16 cellular contexts compared by ENCODE assay signal in genomic region chr13:29266261-29266660, GRCh38.
DNase-seq lines count a peak whose midpoint lies in the region; ATAC-seq and TF ChIP-seq lines count a peak whose summit lies in the region.
"Had no signal": no experiment of that assay in that cellular context is flagged by ENCODE, and none has a peak within 500 bp of the region (broad histone marks: within the 10 kb centered on the region; RNA-seq: fewer than 3 reads in every experiment).

No MANE protein-coding gene starts in this region.

- 57 to 68% (median 66%) methylated on average over 2 of the region's 2 CpGs for WGBS in stomach, 5 donors

- peak in 3 of 5 donors; percentile 1 to 4 (median 2) for DNase-seq in CD4-positive, alpha-beta memory T cell
- DNase-seq in GM13976 (ENCODE audit: low spot score) (no peak), foreskin keratinocyte (no peak), stomach (no peak), islet precursor cell (no peak), AG20443 (ENCODE audit: low spot score) (no peak)
- DNase-seq: CD8-positive, alpha-beta memory T cell; EL; NCI-H187; NCI-H2171; NCI-H446; NCI-H69; OCI-M1; SHP77 treated with DMSO at 0.1 percent for 48 hours had no signal

- no peak overlapping the region for H3K27ac Mint-ChIP-seq in CD4-positive, alpha-beta memory T cell
- H3K27ac Mint-ChIP-seq: T-helper 1 cell treated with Interleukin-12 subunit alpha and Interleukin-12 subunit beta and Interleukin-4 antibody, amounts not matched to agents 30 μg/mL and 1 μg/mL, for 36 hours had no signal

- TF ChIP-seq CTCF in GM13976 (IDR thresholded peaks at IDR 0.05; ENCODE audit: borderline replicate concordance, control extremely low read depth, extremely low read depth, insufficient read depth, missing control alignments) (peak; percentile 22), OCI-LY1 (IDR thresholded peaks at IDR 0.05; ENCODE audit: low read length) (peak; percentile 10; the same call in 1 of the 2 replicates), foreskin keratinocyte (conservative IDR thresholded peaks at IDR 0.05) (peak; percentile 3), stomach (IDR thresholded peaks at IDR 0.05) (no peak)

- peaks cover 0 to 1% (median 0%) of the 10 kb centered on the region in 4 donors for H3K4me1 Mint-ChIP-seq in CD4-positive, alpha-beta memory T cell
- H3K4me1 Mint-ChIP-seq: CD8-positive, alpha-beta memory T cell had no signal

- no peaks in the 10 kb centered on the region for H3K79me2 ChIP-seq in OCI-LY1 (ENCODE audit: insufficient read depth, low read length)

- no peaks in the 10 kb centered on the region for H3K27me3 ChIP-seq in CD4-positive, alpha-beta memory T cell (ENCODE audit: insufficient read depth, low read length)
- H3K27me3 ChIP-seq in OCI-LY1 (ENCODE audit: insufficient read depth, low read length) (no peaks in the 10 kb centered on the region), foreskin keratinocyte (no peaks in the 10 kb centered on the region), stomach (no peaks in the 10 kb centered on the region)

- H2AFZ ChIP-seq in OCI-LY1 (ENCODE audit: low read length) = no peak overlapping the region

- H3K36me3 ChIP-seq in CD4-positive, alpha-beta memory T cell (ENCODE audit: insufficient read depth, low read length) = no peaks in the 10 kb centered on the region
- H3K36me3 ChIP-seq in OCI-LY1 (ENCODE audit: insufficient read depth, low read length) (no peaks in the 10 kb centered on the region), stomach (no peaks in the 10 kb centered on the region)

- H3K4me3 ChIP-seq in CD4-positive, alpha-beta memory T cell (ENCODE audit: low read length in 2 of 2) = no peak overlapping the region
- no peak overlapping the region for H3K4me3 ChIP-seq in OCI-LY1 (ENCODE audit: low read depth, low read length, poor library complexity, severe bottlenecking)
- no peak overlapping the region for H3K4me3 ChIP-seq in stomach

- in situ Hi-C loops in GM13976 (cut with MboI; ENCODE audit: low sequenced_read_pairs, unreplicated experiment) = no loop called here

- CTCF ChIA-PET in CD4-positive, alpha-beta memory T cell (lab: Charles Lee; ENCODE audit: partially characterized antibody) = no interaction called here

- H3K4me2 ChIP-seq in OCI-LY1 (ENCODE audit: low read length) = no peak overlapping the region

- POLR2A ChIA-PET in CD4-positive, alpha-beta memory T cell (lab: Charles Lee; ENCODE audit: partially characterized antibody) = no interaction called here

- TF ChIP-seq EP300 in stomach (IDR thresholded peaks at IDR 0.05) = no peak

- H3K27ac ChIP-seq in CD4-positive, alpha-beta memory T cell (ENCODE audit: low read depth, low read length) = no peak overlapping the region
- H3K27ac ChIP-seq in OCI-LY1 (ENCODE audit: low read depth, low read length, poor library complexity, severe bottlenecking) = no peak overlapping the region
- no peak overlapping the region for H3K27ac ChIP-seq in foreskin keratinocyte
- H3K27ac ChIP-seq in stomach = no peak overlapping the region

- TF ChIP-seq POLR2A in stomach (IDR thresholded peaks at IDR 0.05) = no peak

- no peak overlapping the region for H3K4me3 Mint-ChIP-seq in CD4-positive, alpha-beta memory T cell
- H3K4me3 Mint-ChIP-seq: CD8-positive, alpha-beta memory T cell; T-helper 1 cell treated with Interleukin-12 subunit alpha and Interleukin-12 subunit beta and Interleukin-4 antibody, amounts not matched to agents 30 μg/mL and 1 μg/mL, for 36 hours had no signal

- peaks cover 1 to 5% of the 10 kb centered on the region in 2 donors for H3K27me3 Mint-ChIP-seq in CD4-positive, alpha-beta memory T cell

- H3K36me3 Mint-ChIP-seq in CD4-positive, alpha-beta memory T cell = peaks cover 0 to 3% of the 10 kb centered on the region in 2 donors
- H3K36me3 Mint-ChIP-seq: CD8-positive, alpha-beta memory T cell had no signal

- peaks cover 0 to 21% (median 9%) of the 10 kb centered on the region in 8 donors for H3K9me3 Mint-ChIP-seq in CD4-positive, alpha-beta memory T cell
- H3K9me3 Mint-ChIP-seq: T-helper 1 cell treated with Interleukin-12 subunit alpha and Interleukin-12 subunit beta and Interleukin-4 antibody, amounts not matched to agents 30 μg/mL and 1 μg/mL, for 36 hours had no signal

- no peaks in the 10 kb centered on the region for H3K4me1 ChIP-seq in CD4-positive, alpha-beta memory T cell (ENCODE audit: insufficient read depth, low read length)
- no peaks in the 10 kb centered on the region for H3K4me1 ChIP-seq in OCI-LY1 (ENCODE audit: insufficient read depth, low read length, severe bottlenecking)
- no peaks in the 10 kb centered on the region for H3K4me1 ChIP-seq in foreskin keratinocyte
- H3K4me1 ChIP-seq in stomach = no peaks in the 10 kb centered on the region

- H3K9me2 ChIP-seq in OCI-LY1 (ENCODE audit: low read depth, low read length) = no peaks in the 10 kb centered on the region

- H4K20me1 ChIP-seq in OCI-LY1 (ENCODE audit: insufficient read depth, low read length) = no peaks in the 10 kb centered on the region

- ATAC-seq in foreskin keratinocyte = no peak

- H3K9ac ChIP-seq in OCI-LY1 (ENCODE audit: low read length) = no peak overlapping the region

- intact Hi-C loops in CD4-positive, alpha-beta memory T cell (cut with micrococcal nuclease) = loop anchor here (1.0 to 2.0 kb wide), 2 partner anchors 185 to 445 kb away; partner anchors contain the start of gene MTUS2
- intact Hi-C loops in stomach (cut with DNase I; ENCODE audit: low total_unique reads) = no loop called here

- H3K9me3 ChIP-seq in CD4-positive, alpha-beta memory T cell (ENCODE audit: control insufficient read depth in 1 of 2, low read length in 2 of 2) = no peaks in the 10 kb centered on the region
- H3K9me3 ChIP-seq in OCI-LY1 (ENCODE audit: low read length) (no peaks in the 10 kb centered on the region), stomach (peaks cover 5 to 23% (median 14%) of the 10 kb centered on the region in 4 donors)

- H3F3A ChIP-seq in OCI-LY1 (ENCODE audit: insufficient read depth, low read length) = no peaks in the 10 kb centered on the region

Comparison
In these comparisons a context has a peak if more than half of its experiments do, and no peak if none do; other contexts are left out.
1. DNase-seq: peak in CD4-positive, alpha-beta memory T cell (3 of 5); none in GM13976 (single experiment), foreskin keratinocyte (0 of 2), stomach (single experiment), islet precursor cell (single experiment) and AG20443 (single experiment).
2. CTCF ChIP-seq: peak in GM13976 (single experiment), OCI-LY1 (single experiment) and foreskin keratinocyte (single experiment); none in stomach (0 of 7).